31 cellular contexts compared by ENCODE assay signal in the genomic region with DNA sequence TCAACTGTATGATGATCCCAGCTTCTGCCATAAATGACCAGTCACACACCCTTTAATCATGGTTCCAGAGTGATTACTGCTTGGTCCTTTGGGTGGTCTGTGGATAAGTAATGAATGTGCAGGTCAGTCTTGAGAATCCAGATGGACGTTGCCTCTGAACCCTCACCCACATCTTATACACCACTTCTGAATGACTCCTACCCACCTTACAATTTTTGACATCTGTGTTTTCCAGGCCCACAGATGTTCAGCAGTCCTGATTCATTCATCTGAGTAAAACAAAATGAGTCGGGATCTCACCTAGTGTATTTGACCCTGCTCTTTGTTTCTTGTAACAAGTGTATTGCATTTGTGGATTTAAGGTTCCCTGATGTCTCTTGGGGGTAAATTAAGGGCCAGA.
"Had no signal": no experiment of that assay in that cellular context is flagged by ENCODE, and none has a peak within 500 bp of the region (broad histone marks: within the 10 kb centered on the region; RNA-seq: fewer than 3 reads in every experiment).

No MANE protein-coding gene starts in this region.

- H3K27me3 Mint-ChIP-seq: activated CD8-positive, alpha-beta T cell treated with anti-CD3 and anti-CD28 coated beads for 36 hours had no signal

- H3K9me3 ChIP-seq: adrenal gland, MG63, Peyer's patch had no signal

- H3K27me3 ChIP-seq: brain microvascular endothelial cell, MG63, Peyer's patch had no signal

- H3K4me1 ChIP-seq: adrenal gland, Peyer's patch had no signal

- DNase-seq: activated CD4-positive, alpha-beta T cell treated with anti-CD3 and anti-CD28 coated beads, Interleukin-2, amount 10 ng/mL, durations not matched to agents 24 days and 14 days; activated CD4-positive, alpha-beta T cell treated with anti-CD3 and anti-CD28 coated beads, Interleukin-2, amount 50 U/mL, for 4 hours; activated CD8-positive, alpha-beta T cell treated with anti-CD3 and anti-CD28 coated beads for 36 hours; activated effector memory CD4-positive, alpha-beta T cell treated with anti-CD3 and anti-CD28 coated beads, Interleukin-2, amount 50 U/mL, for 16 hours; activated naive CD4-positive, alpha-beta T cell; activated T-cell treated with anti-CD3 and anti-CD28 coated beads, Interleukin-2, amount 50 U/mL, for 1 hour; activated T-cell treated with anti-CD3 and anti-CD28 coated beads, Interleukin-2, amount 50 U/mL, for 72 hours; adrenal gland; anterior cingulate cortex; Kasumi-1; KG1; MG63; NCI-H1048; NCI-H1105 treated with DMSO at 0.1 percent for 48 hours; NCI-H1436; NCI-H1694; NCI-H1930; NCI-H2081 treated with DMSO at 0.1 percent for 48 hours; NCI-H510A; NCI-H526; NCI-H748 treated with DMSO at 0.1 percent for 48 hours; NK-92 treated with Interleukin-12 subunit alpha and Interleukin-12 subunit beta, amount 100 ng/mL, for 24 hours; Peyer's patch; RPMI8226; SIG-M5; T1000; WERI-Rb-1 had no signal

- H3K4me3 Mint-ChIP-seq: activated CD4-positive, alpha-beta T cell treated with anti-CD3 and anti-CD28 coated beads, Interleukin-2, amount 10 ng/mL, durations not matched to agents 24 days and 14 days; activated CD8-positive, alpha-beta T cell treated with anti-CD3 and anti-CD28 coated beads for 36 hours; activated T-cell treated with anti-CD3 and anti-CD28 coated beads, Interleukin-2, amount 50 U/mL, for 72 hours; activated T-helper 17 cell treated with anti-CD3 and anti-CD28 coated beads, Interleukin-2, amount 50 U/mL, for 72 hours had no signal

- ATAC-seq: activated CD8-positive, alpha-beta T cell treated with anti-CD3 and anti-CD28 coated beads for 36 hours; activated naive CD4-positive, alpha-beta T cell treated with anti-CD3 and anti-CD28 coated beads, Interleukin-2, amount 50 U/mL, for 72 hours; activated T-cell treated with anti-CD3 and anti-CD28 coated beads, Interleukin-2, amount 50 U/mL, for 72 hours; activated T-helper 17 cell treated with anti-CD3 and anti-CD28 coated beads, Interleukin-2, amount 50 U/mL, for 72 hours; Right ventricle myocardium inferior had no signal

- H3K27ac Mint-ChIP-seq: activated CD4-positive, alpha-beta T cell treated with anti-CD3 and anti-CD28 coated beads, Interleukin-2, amount 10 ng/mL, durations not matched to agents 24 days and 14 days; activated CD8-positive, alpha-beta T cell treated with anti-CD3 and anti-CD28 coated beads for 36 hours; activated naive CD4-positive, alpha-beta T cell treated with anti-CD3 and anti-CD28 coated beads, Interleukin-2, amount 50 U/mL, for 72 hours; activated T-cell treated with anti-CD3 and anti-CD28 coated beads, Interleukin-2, amount 50 U/mL, for 72 hours; activated T-helper 17 cell treated with anti-CD3 and anti-CD28 coated beads, Interleukin-2, amount 50 U/mL, for 72 hours had no signal

- H3K9me3 Mint-ChIP-seq: activated CD8-positive, alpha-beta T cell treated with anti-CD3 and anti-CD28 coated beads for 36 hours; activated T-helper 17 cell treated with anti-CD3 and anti-CD28 coated beads, Interleukin-2, amount 50 U/mL, for 72 hours had no signal

- H3K4me1 Mint-ChIP-seq: activated CD4-positive, alpha-beta T cell treated with anti-CD3 and anti-CD28 coated beads, Interleukin-2, amount 10 ng/mL, durations not matched to agents 24 days and 14 days; activated T-helper 17 cell treated with anti-CD3 and anti-CD28 coated beads, Interleukin-2, amount 50 U/mL, for 72 hours had no signal

- H3K27ac ChIP-seq: adrenal gland, brain microvascular endothelial cell, Peyer's patch, WERI-Rb-1 had no signal

- H3K4me3 ChIP-seq: adrenal gland, MG63, Peyer's patch had no signal

- H3K36me3 ChIP-seq: adrenal gland, brain microvascular endothelial cell, MG63, Peyer's patch, WERI-Rb-1 had no signal
